In genomic region chr13:24777171-24777570, GRCh38 we compare ENCODE assay signal across 36 cellular contexts. TPM values are rescaled to one million over a fixed set of nuclear protein-coding genes. Genes with fewer than 3 reads are reported as not detected.
"Had no signal": no experiment of that assay in that cellular context is flagged by ENCODE, and none has a peak within 500 bp of the region (broad histone marks: within the 10 kb centered on the region; RNA-seq: fewer than 3 reads in every experiment).

No MANE protein-coding gene starts in this region.

- H3K9me3 ChIP-seq: colonic mucosa, esophagus muscularis mucosa, heart left ventricle had no signal

- H3K4me3 ChIP-seq: cardiac muscle cell, colonic mucosa, esophagus muscularis mucosa, heart left ventricle had no signal

- H3K4me3 Mint-ChIP-seq: activated B cell treated with CpG ODN at 0.5 μM for 24 hours; activated CD8-positive, alpha-beta T cell treated with anti-CD3 and anti-CD28 coated beads for 36 hours; activated naive CD4-positive, alpha-beta T cell treated with anti-CD3 and anti-CD28 coated beads, Interleukin-2, amount 10 ng/mL, durations not matched to agents 7 days and 5 days; activated naive CD8-positive, alpha-beta T cell treated with anti-CD3 and anti-CD28 coated beads, Interleukin-2, amount 10 ng/mL, durations not matched to agents 7 days and 5 days; activated T-cell treated with anti-CD3 and anti-CD28 coated beads, Interleukin-2, amount 50 U/mL, for 4 hours; activated T-helper 1 cell treated with anti-CD3 and anti-CD28 coated beads, Interleukin-12 subunit alpha, Interleukin-12 subunit beta, Interleukin-2, Interleukin-4 antibody, amounts not matched to agents 30 ng/mL and 10 ng/mL and 1 ng/mL, durations not matched to agents 14 hours and 24 hours and 36 hours; T-helper 17 cell; T-helper 2 cell treated with Interferon-gamma antibody and Interleukin-4, amounts not matched to agents 5 μg/mL and 100 μg/mL, for 36 hours had no signal

- ATAC-seq: activated CD4-positive, CD25-positive, alpha-beta regulatory T cell treated with anti-CD3 and anti-CD28 coated beads, Interleukin-2, amount 50 U/mL, for 24 hours; activated CD8-positive, alpha-beta T cell treated with anti-CD3 and anti-CD28 coated beads for 36 hours; activated naive CD4-positive, alpha-beta T cell treated with anti-CD3 and anti-CD28 coated beads, Interleukin-2, amount 50 U/mL, for 72 hours; activated T-cell treated with anti-CD3 and anti-CD28 coated beads, Interleukin-2, amount 50 U/mL, for 4 hours; heart left ventricle; T-helper 17 cell had no signal

- H3K9me3 Mint-ChIP-seq: activated B cell treated with CpG ODN at 0.5 μM for 24 hours; activated CD8-positive, alpha-beta T cell treated with anti-CD3 and anti-CD28 coated beads for 36 hours; activated naive CD4-positive, alpha-beta T cell treated with anti-CD3 and anti-CD28 coated beads, Interleukin-2, amount 10 ng/mL, durations not matched to agents 7 days and 5 days; activated naive CD4-positive, alpha-beta T cell treated with anti-CD3 and anti-CD28 coated beads, Interleukin-2, amount 50 U/mL, for 72 hours; activated naive CD8-positive, alpha-beta T cell treated with anti-CD3 and anti-CD28 coated beads, Interleukin-2, amount 10 ng/mL, durations not matched to agents 7 days and 5 days; activated T-helper 1 cell treated with anti-CD3 and anti-CD28 coated beads, Interleukin-12 subunit alpha, Interleukin-12 subunit beta, Interleukin-2, Interleukin-4 antibody, amounts not matched to agents 30 ng/mL and 10 ng/mL and 1 ng/mL, durations not matched to agents 14 hours and 24 hours and 36 hours; activated T-helper 2 cell treated with anti-CD3 and anti-CD28 coated beads, Interferon-gamma antibody, Interleukin-2, Interleukin-4, amounts not matched to agents 10 μg/mL and 5 μg/mL and 100 μg/mL, durations not matched to agents 14 hours and 24 hours and 36 hours; T-helper 2 cell treated with Interferon-gamma antibody and Interleukin-4, amounts not matched to agents 5 μg/mL and 100 μg/mL, for 36 hours had no signal

- H3K36me3 ChIP-seq: brain microvascular endothelial cell, cardiac muscle cell, colonic mucosa, esophagus muscularis mucosa, heart left ventricle, WERI-Rb-1 had no signal

- H3K27ac ChIP-seq: brain microvascular endothelial cell, cardiac muscle cell, colonic mucosa, esophagus muscularis mucosa, heart left ventricle, WERI-Rb-1 had no signal

- DNase-seq: activated B cell treated with CpG ODN at 0.5 μM for 24 hours; activated CD4-positive, alpha-beta T cell treated with anti-CD3 and anti-CD28 coated beads for 48 hours; activated CD4-positive, alpha-beta T cell treated with anti-CD3 and anti-CD28 coated beads, Interleukin-2, amount 50 U/mL, for 1 hour; activated CD4-positive, alpha-beta T cell treated with anti-CD3 and anti-CD28 coated beads, Interleukin-2, amount 50 U/mL, for 48 hours; activated CD8-positive, alpha-beta memory T cell treated with anti-CD3 and anti-CD28 coated beads for 24 hours; activated CD8-positive, alpha-beta T cell treated with anti-CD3 and anti-CD28 coated beads for 36 hours; activated gamma-delta T cell; activated naive CD4-positive, alpha-beta T cell; activated naive CD4-positive, alpha-beta T cell treated with anti-CD3 and anti-CD28 coated beads, Interleukin-2, amount 10 ng/mL, durations not matched to agents 7 days and 5 days; activated naive CD8-positive, alpha-beta T cell treated with anti-CD3 and anti-CD28 coated beads, Interleukin-2, amount 10 ng/mL, durations not matched to agents 7 days and 5 days; activated T-cell treated with anti-CD3 and anti-CD28 coated beads, Interleukin-2, amount 50 U/mL, for 4 hours; amniotic stem cell; anterior cingulate cortex; brain microvascular endothelial cell; central memory CD4-positive, alpha-beta T cell; cerebellar nuclear complex; colonic mucosa; effector CD8-positive, alpha-beta T cell; erythroblast; heart left ventricle; hypothalamus; T-helper 1 cell; T-helper 17 cell; T1000; WERI-Rb-1 had no signal

- H3K36me3 Mint-ChIP-seq: activated naive CD4-positive, alpha-beta T cell treated with anti-CD3 and anti-CD28 coated beads, Interleukin-2, amount 10 ng/mL, durations not matched to agents 7 days and 5 days; activated naive CD8-positive, alpha-beta T cell treated with anti-CD3 and anti-CD28 coated beads, Interleukin-2, amount 10 ng/mL, durations not matched to agents 7 days and 5 days had no signal

- H3K27me3 ChIP-seq: brain microvascular endothelial cell, cardiac muscle cell, colonic mucosa, esophagus muscularis mucosa had no signal

- H3K4me1 Mint-ChIP-seq: activated B cell treated with CpG ODN at 0.5 μM for 24 hours; activated naive CD4-positive, alpha-beta T cell treated with anti-CD3 and anti-CD28 coated beads, Interleukin-2, amount 10 ng/mL, durations not matched to agents 7 days and 5 days; activated naive CD8-positive, alpha-beta T cell treated with anti-CD3 and anti-CD28 coated beads, Interleukin-2, amount 10 ng/mL, durations not matched to agents 7 days and 5 days; T-helper 17 cell had no signal

- H3K27ac Mint-ChIP-seq: activated B cell treated with CpG ODN at 0.5 μM for 24 hours; activated CD8-positive, alpha-beta T cell treated with anti-CD3 and anti-CD28 coated beads for 36 hours; activated naive CD4-positive, alpha-beta T cell treated with anti-CD3 and anti-CD28 coated beads, Interleukin-2, amount 10 ng/mL, durations not matched to agents 7 days and 5 days; activated naive CD4-positive, alpha-beta T cell treated with anti-CD3 and anti-CD28 coated beads, Interleukin-2, amount 50 U/mL, for 72 hours; activated naive CD8-positive, alpha-beta T cell treated with anti-CD3 and anti-CD28 coated beads, Interleukin-2, amount 10 ng/mL, durations not matched to agents 7 days and 5 days; activated T-helper 1 cell treated with anti-CD3 and anti-CD28 coated beads, Interleukin-12 subunit alpha, Interleukin-12 subunit beta, Interleukin-2, Interleukin-4 antibody, amounts not matched to agents 30 ng/mL and 10 ng/mL and 1 ng/mL, durations not matched to agents 14 hours and 24 hours and 36 hours; activated T-helper 2 cell treated with anti-CD3 and anti-CD28 coated beads, Interferon-gamma antibody, Interleukin-2, Interleukin-4, amounts not matched to agents 10 μg/mL and 5 μg/mL and 100 μg/mL, durations not matched to agents 14 hours and 24 hours and 36 hours; T-helper 17 cell; T-helper 2 cell treated with Interferon-gamma antibody and Interleukin-4, amounts not matched to agents 5 μg/mL and 100 μg/mL, for 36 hours had no signal

- H3K4me1 ChIP-seq: colonic mucosa, esophagus muscularis mucosa, heart left ventricle had no signal

RNA-seq across cellular contexts. Expression of gene RNF17, which starts 13.2 kb away (rescaled TPM):
- total RNA-seq: activated B cell treated with CpG ODN at 0.5 μM for 24 hours; activated CD8-positive, alpha-beta T cell treated with anti-CD3 and anti-CD28 coated beads for 36 hours; activated naive CD8-positive, alpha-beta T cell treated with anti-CD3 and anti-CD28 coated beads, Interleukin-2, amount 10 ng/mL, durations not matched to agents 7 days and 5 days; activated T-cell treated with anti-CD3 and anti-CD28 coated beads, Interleukin-2, amount 50 U/mL, for 4 hours; activated T-helper 1 cell treated with anti-CD3 and anti-CD28 coated beads, Interleukin-12 subunit alpha, Interleukin-12 subunit beta, Interleukin-2, Interleukin-4 antibody, amounts not matched to agents 30 ng/mL and 10 ng/mL and 1 ng/mL, durations not matched to agents 14 hours and 24 hours and 36 hours; activated T-helper 2 cell treated with anti-CD3 and anti-CD28 coated beads, Interferon-gamma antibody, Interleukin-2, Interleukin-4, amounts not matched to agents 10 μg/mL and 5 μg/mL and 100 μg/mL, durations not matched to agents 14 hours and 24 hours and 36 hours; astrocyte; cardiac muscle cell; colonic mucosa; dermis microvascular lymphatic vessel endothelial cell; endothelial cell of umbilical vein; esophagus muscularis mucosa; fibroblast of lung had no signal
- polyA plus RNA-seq: cardiac muscle cell, fibroblast of lung had no signal
